Comparison of ENCODE assay signal across 10 cellular contexts in genomic region chr12:119179335-119180021, GRCh38. TPM values are rescaled to one million over a fixed set of nuclear protein-coding genes. Genes with fewer than 3 reads are reported as not detected.
DNase-seq lines count a peak whose midpoint lies in the region; ATAC-seq, FAIRE-seq and TF ChIP-seq lines count a peak whose summit lies in the region.
"Had no signal": no experiment of that assay in that cellular context is flagged by ENCODE, and none has a peak within 500 bp of the region (broad histone marks: within the 10 kb centered on the region; RNA-seq: fewer than 3 reads in every experiment).

No MANE protein-coding gene starts in this region.

- peaks cover 0 to 10% of the 10 kb centered on the region in 2 experiments; a peak in 1 of 4 replicates for H3K79me2 ChIP-seq in H1 (ENCODE audit: control insufficient read depth in 1 of 2, insufficient read depth in 2 of 2, low read length in 2 of 2)

- H3K4ac ChIP-seq in H1 (replicated peaks; ENCODE audit: insufficient read length, low read depth, low read length) = peak overlapping the region; percentile 13

- H2BK15ac ChIP-seq in H1 (ENCODE audit: low read length) = peak overlapping the region; percentile 90; the same call in 1 of the 2 replicates

- H3K79me1 ChIP-seq in H1 (ENCODE audit: low read depth, low read length) = no peaks in the 10 kb centered on the region

- peaks cover 38% of the 10 kb centered on the region for H3K27me3 Mint-ChIP-seq in stimulated activated memory B cell treated with anti-CD40 and anti-IgM and Interleukin-4, amounts not matched to agents 10 μg/mL and 1 μg/mL and 100 μg/mL, for 72 hours

- H3K36me3 Mint-ChIP-seq in stimulated activated memory B cell treated with anti-CD40 and anti-IgM and Interleukin-4, amounts not matched to agents 10 μg/mL and 1 μg/mL and 100 μg/mL, for 72 hours = no peaks in the 10 kb centered on the region

- 48% methylated on average over 16 of the region's 18 CpGs; no CpG with 5 or more reads in 1 of the 2 experiments for WGBS in H1 (ENCODE audit: extremely low coverage in 1 of 2, insufficient coverage in 1 of 2, insufficient read length in 1 of 2, insufficient replicate concordance in 2 of 2, low coverage in 1 of 2, low lambda C conversion rate in 2 of 2, missing lambda C conversion rate in 1 of 2), 2 experiments

- H3K9me3 ChIP-seq in H1 (ENCODE audit: insufficient read depth in 2 of 2, low read depth in 1 of 2, low read length in 1 of 2) (no peaks in the 10 kb centered on the region), vagina (no peaks in the 10 kb centered on the region)
- H3K9me3 ChIP-seq: BLaER1 had no signal

- H3K27me3 ChIP-seq in H1 (replicated peaks in 1 of 4; ENCODE audit: control insufficient read depth in 3 of 4, extremely low read depth in 1 of 4, insufficient read depth in 3 of 4, low read length in 3 of 4) (no peaks in the 10 kb centered on the region; a peak in 1 of 7 replicates), vagina (no peaks in the 10 kb centered on the region)

- TF ChIP-seq POLR2A in H1 (IDR thresholded peaks at IDR 0.05; ENCODE audit: control extremely low read depth in 1 of 2, low read depth in 2 of 2, low read length in 2 of 2) (no peak; a peak in 1 of 3 replicates), vagina (IDR thresholded peaks at IDR 0.05) (no peak)

- peak overlapping the region in 1 of 4 experiments; percentile 56; a peak in 2 of 8 replicates for H3K4me3 ChIP-seq in H1 (ENCODE audit: extremely low read depth in 1 of 4, insufficient read depth in 2 of 4, low read depth in 3 of 4, low read length in 4 of 4)
- peak overlapping the region; percentile 61 to 65 for H3K4me3 ChIP-seq in vagina
- H3K4me3 ChIP-seq: BLaER1 had no signal

- no peaks in the 10 kb centered on the region for H3K4me1 Mint-ChIP-seq in stimulated activated memory B cell treated with anti-CD40 and anti-IgM and Interleukin-4, amounts not matched to agents 10 μg/mL and 1 μg/mL and 100 μg/mL, for 72 hours

- no peak overlapping the region for H3K14ac ChIP-seq in H1 (ENCODE audit: insufficient read length)

- peak overlapping the region in 1 of 4 experiments; percentile 10; a peak in 1 of 7 replicates for H3K9ac ChIP-seq in H1 (replicated peaks in 1 of 4; ENCODE audit: extremely low read depth in 1 of 4, low read depth in 3 of 4, low read length in 3 of 4)
- H3K9ac ChIP-seq: BLaER1 had no signal

- peak overlapping the region; percentile 84; the same call in 1 of the 2 replicates for H2BK20ac ChIP-seq in H1 (ENCODE audit: low read length)

- no peak for TF ChIP-seq EP300 in H1 (IDR thresholded peaks at IDR 0.05; ENCODE audit: borderline replicate concordance in 1 of 2, low read depth in 2 of 2, low read length in 2 of 2)

- POLR2A ChIA-PET in H1 (lab: Charles Lee; ENCODE audit: partially characterized antibody) = interaction anchor here (1.2 to 4.9 kb wide), 4 partner anchors 15 to 140 kb away, joined by 3 to 24 read pairs (median 3); no protein-coding TSS in a partner anchor

- no peak overlapping the region for H3K56ac ChIP-seq in H1 (replicated peaks; ENCODE audit: insufficient read length, low read depth, low read length)

- no peaks in the 10 kb centered on the region for H4K20me1 ChIP-seq in H1 (replicated peaks in 1 of 2; ENCODE audit: control insufficient read depth in 1 of 2, insufficient read depth in 2 of 2, low read length in 2 of 2)
- H4K20me1 ChIP-seq: BLaER1 had no signal

- no peak overlapping the region for H2AFZ ChIP-seq in H1 (ENCODE audit: low read length)

- H2BK5ac ChIP-seq in H1 (ENCODE audit: low read depth, low read length) = peak overlapping the region; percentile 62; the same call in 1 of the 2 replicates

- TF ChIP-seq RAD21 in H1 (IDR thresholded peaks at IDR 0.05 in 1 of 2, conservative IDR thresholded peaks at IDR 0.05 in 1 of 2; ENCODE audit: low read depth in 2 of 2, low read length in 2 of 2) = no peak

- ATAC-seq in HG03342 (IDR thresholded peaks at IDR 0.05; ENCODE audit: unreplicated experiment) = no peak
- no peak for ATAC-seq in stimulated activated memory B cell treated with anti-CD40 and anti-IgM and Interleukin-4, amounts not matched to agents 10 μg/mL and 1 μg/mL and 100 μg/mL, for 72 hours

- H2BK120ac ChIP-seq in H1 (replicated peaks; ENCODE audit: low read depth, low read length) = peak overlapping the region; percentile 5

- intact Hi-C loops in vagina (cut with DNase I) = no loop called here

- H3K4me1 ChIP-seq in H1 (replicated peaks in 1 of 4; ENCODE audit: control insufficient read depth in 3 of 4, insufficient read depth in 4 of 4, low read length in 3 of 4) (peaks cover 15 to 31% (median 22%) of the 10 kb centered on the region in 4 experiments), vagina (peaks cover 56% of the 10 kb centered on the region)

- H2AK5ac ChIP-seq in H1 (ENCODE audit: low read depth, low read length) = no peak overlapping the region; the same call in 1 of the 2 replicates

- no peak overlapping the region for H3K27ac Mint-ChIP-seq in stimulated activated memory B cell treated with anti-CD40 and anti-IgM and Interleukin-4, amounts not matched to agents 10 μg/mL and 1 μg/mL and 100 μg/mL, for 72 hours

- H4K91ac ChIP-seq in H1 (replicated peaks; ENCODE audit: insufficient read length, low read length) = peak overlapping the region; percentile 78

- H4K8ac ChIP-seq in H1 (ENCODE audit: extremely low read depth, insufficient read depth, low read length) = no peak overlapping the region

- H3K4me3 Mint-ChIP-seq in stimulated activated memory B cell treated with anti-CD40 and anti-IgM and Interleukin-4, amounts not matched to agents 10 μg/mL and 1 μg/mL and 100 μg/mL, for 72 hours = no peak overlapping the region

- H3K23ac ChIP-seq in H1 (ENCODE audit: insufficient read length) = no peak overlapping the region

- H3K9me3 Mint-ChIP-seq in stimulated activated memory B cell treated with anti-CD40 and anti-IgM and Interleukin-4, amounts not matched to agents 10 μg/mL and 1 μg/mL and 100 μg/mL, for 72 hours = no peaks in the 10 kb centered on the region

- no peaks in the 10 kb centered on the region for H3K36me3 ChIP-seq in H1 (ENCODE audit: control insufficient read depth in 2 of 4, insufficient read depth in 4 of 4, low read length in 3 of 4)
- H3K36me3 ChIP-seq in vagina = no peaks in the 10 kb centered on the region
- H3K36me3 ChIP-seq: BLaER1 had no signal

- H2BK12ac ChIP-seq in H1 (ENCODE audit: low read depth, low read length) = peak overlapping the region; percentile 96

- H3K23me2 ChIP-seq in H1 (ENCODE audit: low read depth, low read length) = no peaks in the 10 kb centered on the region; the same call in 1 of the 2 replicates

- peak overlapping the region; percentile 62 to 65 for H3K4me2 ChIP-seq in H1 (ENCODE audit: insufficient read depth in 1 of 2, low read depth in 2 of 2, low read length in 2 of 2)

- TF ChIP-seq CTCF in H1 (IDR thresholded peaks at IDR 0.05; ENCODE audit: control extremely low read depth in 1 of 3, insufficient read depth in 1 of 3, low read depth in 1 of 3, low read length in 3 of 3) = no peak
- TF ChIP-seq CTCF in vagina (IDR thresholded peaks at IDR 0.05) = no peak

- CTCF ChIA-PET in H1 (lab: Charles Lee; ENCODE audit: partially characterized antibody) = interaction anchor here (0.6 to 1.9 kb wide), 8 partner anchors 23 to 861 kb away, joined by 3 to 7 read pairs (median 3); no protein-coding TSS in a partner anchor

- H4K5ac ChIP-seq in H1 (ENCODE audit: insufficient read length, low read depth, low read length) = no peak overlapping the region

- peak overlapping the region; percentile 83 for H3K18ac ChIP-seq in H1 (ENCODE audit: extremely low read depth, low read length)

- FAIRE-seq in H1 (lab: Jason Lieb, UNC) = peak; percentile 19

- DNase-seq in SIG-M5 treated with dmso at 0.1 percent for 504 hours (lab: John Stamatoyannopoulos, UW; ENCODE audit: unreplicated experiment) (peak; percentile 28), SIG-M5 (lab: John Stamatoyannopoulos, UW) (no peak), H1 (ENCODE audit: low read depth in 1 of 2, low spot score in 2 of 2) (peak in 1 of 2 experiments; percentile 58), lung microvascular endothelial cell (ENCODE audit: low read depth in 2 of 2) (peak; percentile 17 to 57), vagina (ENCODE audit: extremely low spot score in 2 of 2) (no peak), NCI-H2171 (lab: John Stamatoyannopoulos, UW) (no peak)
- DNase-seq: cerebellar nuclear complex had no signal

- no peak overlapping the region for H3K27ac ChIP-seq in H1 (ENCODE audit: low read depth, low read length)
- H3K27ac ChIP-seq in vagina = peak overlapping the region; percentile 95
- H3K27ac ChIP-seq: BLaER1 had no signal

TF ChIP-seq in H1, 55 proteins besides CTCF, POLR2A, EP300 and RAD21 (continues in another document):
- TF ChIP-seq TEAD4 (IDR thresholded peaks at IDR 0.05; ENCODE audit: low read depth, low read length) = peak; percentile 60
- no peak for TF ChIP-seq POU5F1 (IDR thresholded peaks at IDR 0.05; ENCODE audit: low read depth, low read length)
- TF ChIP-seq JUN (IDR thresholded peaks at IDR 0.05; ENCODE audit: low read depth, low read length) = peak; percentile 79; the same call in 1 of the 2 replicates
- no peak for TF ChIP-seq ATF2 (IDR thresholded peaks at IDR 0.05; ENCODE audit: low read length)

RNA-seq across cellular contexts. Expression of gene HSPB8, which starts 0.7 kb away (rescaled TPM):
- total RNA-seq in H1 (2021; fragmentation: NEBNext Ultra II Directional; extraction: Animal tissue kit (Norgen Biotek cat#: 25700)) = 11.7 TPM in 2 replicates
- polyA plus RNA-seq in H1 (2011; rRNA removed) = 17.4 and 28.2 TPM in 2 replicates
- polyA plus RNA-seq in H1 (2011; cell fraction: cytosol; rRNA removed) = 13.1 TPM
- polyA plus RNA-seq in H1 (2011; cell fraction: nucleus; rRNA removed) = 11.9 TPM
- polyA plus RNA-seq in H1 (2012, experiment 1 of 2) = 17.8 to 18.5 TPM (median 18.0 TPM) in 4 replicates
- 26.1 TPM for polyA plus RNA-seq in H1 (2012, experiment 2 of 2)
- 5.5 TPM for polyA plus RNA-seq in H1 (2013, experiment 1 of 2)
- 5.8 TPM for polyA plus RNA-seq in H1 (2013, experiment 2 of 2)
- 9.3 and 14.3 TPM in 2 replicates for polyA minus RNA-seq in H1 (2011; rRNA and poly(A)+ RNA removed)
- polyA minus RNA-seq in H1 (2011; cell fraction: cytosol; rRNA and poly(A)+ RNA removed) = 10.0 TPM
- 9.2 TPM for polyA minus RNA-seq in H1 (2011; cell fraction: nucleus; rRNA and poly(A)+ RNA removed)
- 1.4 and 2.2 TPM in 2 replicates for total RNA-seq in lung microvascular endothelial cell
- 58.4 TPM for total RNA-seq in vagina

Comparison
In these comparisons a context has a peak if more than half of its experiments do, and no peak if none do; other contexts are left out.
1. DNase-seq: peak in SIG-M5 treated with dmso at 0.1 percent for 504 hours (single experiment) and lung microvascular endothelial cell (2 of 2); none in SIG-M5 (single experiment), vagina (0 of 2) and NCI-H2171 (single experiment).